ENCODE assay signal across 23 cellular contexts in the genomic region with DNA sequence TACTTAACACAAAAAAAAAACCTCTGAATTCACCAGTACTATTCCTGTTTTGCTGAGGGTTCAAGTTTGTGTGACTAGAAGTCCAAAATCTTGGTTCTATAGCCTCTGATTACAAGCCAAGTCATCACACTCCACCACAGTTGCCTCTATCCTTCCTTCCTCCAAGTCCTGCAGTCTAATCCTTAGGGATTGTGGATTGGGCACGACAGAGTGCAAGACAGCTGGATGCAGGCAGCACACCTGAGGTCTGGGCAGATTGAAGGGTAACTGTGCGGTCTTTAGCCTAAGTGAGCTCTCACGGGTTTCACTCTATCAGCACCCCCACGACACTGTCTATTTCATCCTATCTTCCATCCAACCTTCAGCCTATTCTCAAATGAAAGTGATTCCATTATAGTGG.
"Had no signal": no experiment of that assay in that cellular context is flagged by ENCODE, and none has a peak within 500 bp of the region (broad histone marks: within the 10 kb centered on the region; RNA-seq: fewer than 3 reads in every experiment).

No MANE protein-coding gene starts in this region.

- H3K27ac ChIP-seq: left ventricle myocardium inferior, ovary, right atrium auricular region, right lobe of liver, tibial nerve, uterus had no signal

- H3K9me3 Mint-ChIP-seq: stimulated activated memory B cell treated with anti-CD40 and anti-IgM and Interleukin-4, amounts not matched to agents 10 μg/mL and 1 μg/mL and 100 μg/mL, for 72 hours; stimulated activated naive CD8-positive, alpha-beta T cell treated with anti-CD3 and anti-CD28 coated beads, Interleukin-15, amount 100 ng/mL, for 72 hours; type B pancreatic cell had no signal

- H3K27me3 ChIP-seq: ovary, right atrium auricular region, right lobe of liver, tibial nerve, uterus had no signal

- H3K36me3 ChIP-seq: left ventricle myocardium inferior, ovary, right atrium auricular region, right lobe of liver, tibial nerve, uterus had no signal

- H3K27ac Mint-ChIP-seq: naive thymus-derived CD4-positive, alpha-beta T cell; natural killer cell treated with Interleukin-12 subunit alpha and Interleukin-12 subunit beta and Interleukin-15 and Interleukin-18, amount 100 ng/mL, for 72 hours; progenitor cell of endocrine pancreas; stimulated activated memory B cell treated with anti-CD40 and anti-IgM and Interleukin-4, amounts not matched to agents 10 μg/mL and 1 μg/mL and 100 μg/mL, for 72 hours; type B pancreatic cell had no signal

- DNase-seq: islet precursor cell; left ventricle myocardium inferior; midbrain; mucosa of descending colon; naive thymus-derived CD4-positive, alpha-beta T cell; ovary; right lobe of liver; stimulated activated CD4-positive, alpha-beta T cell treated with anti-CD3 and anti-CD28 coated beads, Interleukin-1b, Interleukin-23, amount 100 ng/mL, for 48 hours; stimulated activated CD4-positive, alpha-beta T cell treated with anti-CD3 and anti-CD28 coated beads, Interleukin-2, amount 100 ng/mL, for 48 hours; stimulated activated CD4-positive, alpha-beta T cell treated with anti-CD3 and anti-CD28 coated beads, Interleukin-4, amount 100 ng/mL, for 4 hours; stimulated activated CD8-positive, alpha-beta memory T cell treated with anti-CD3 and anti-CD28 coated beads, Interleukin-4, amount 100 ng/mL, for 48 hours; stimulated activated naive CD4-positive, alpha-beta T cell treated with Interleukin-2 at 50 U/mL for 16 hours; stimulated activated naive CD8-positive, alpha-beta T cell treated with anti-CD3 and anti-CD28 coated beads, Interleukin-15, amount 100 ng/mL, for 72 hours; substantia nigra; uterus had no signal

- H3K4me1 ChIP-seq: right atrium auricular region, right lobe of liver, tibial nerve, uterus had no signal

- H3K27me3 Mint-ChIP-seq: natural killer cell treated with Interleukin-12 subunit alpha and Interleukin-12 subunit beta and Interleukin-15 and Interleukin-18, amount 100 ng/mL, for 72 hours; type B pancreatic cell had no signal

- H3K4me3 ChIP-seq: left ventricle myocardium inferior, lung, mucosa of descending colon, ovary, right atrium auricular region, right lobe of liver, smooth muscle cell, tibial nerve, uterus had no signal

- H3K36me3 Mint-ChIP-seq: stimulated activated memory B cell treated with anti-CD40 and anti-IgM and Interleukin-4, amounts not matched to agents 10 μg/mL and 1 μg/mL and 100 μg/mL, for 72 hours; type B pancreatic cell had no signal

- ATAC-seq: mucosa of descending colon; naive thymus-derived CD4-positive, alpha-beta T cell; natural killer cell treated with Interleukin-12 subunit alpha and Interleukin-12 subunit beta and Interleukin-15 and Interleukin-18, amount 100 ng/mL, for 72 hours; right lobe of liver; stimulated activated memory B cell treated with anti-CD40 and anti-IgM and Interleukin-4, amounts not matched to agents 10 μg/mL and 1 μg/mL and 100 μg/mL, for 72 hours; stimulated activated naive CD8-positive, alpha-beta T cell treated with anti-CD3 and anti-CD28 coated beads, Interleukin-15, amount 100 ng/mL, for 72 hours had no signal

- H3K4me3 Mint-ChIP-seq: naive thymus-derived CD4-positive, alpha-beta T cell; natural killer cell treated with Interleukin-12 subunit alpha and Interleukin-12 subunit beta and Interleukin-15 and Interleukin-18, amount 100 ng/mL, for 72 hours; stimulated activated memory B cell treated with anti-CD40 and anti-IgM and Interleukin-4, amounts not matched to agents 10 μg/mL and 1 μg/mL and 100 μg/mL, for 72 hours; stimulated activated naive CD8-positive, alpha-beta T cell treated with anti-CD3 and anti-CD28 coated beads, Interleukin-15, amount 100 ng/mL, for 72 hours; type B pancreatic cell had no signal

- H3K9me3 ChIP-seq: left ventricle myocardium inferior, mucosa of descending colon, ovary, right atrium auricular region, right lobe of liver, tibial nerve, uterus had no signal
